8 cellular contexts compared by ENCODE assay signal in genomic region chr1:150268342-150268705, GRCh38. TPM values are rescaled to one million over a fixed set of nuclear protein-coding genes. Genes with fewer than 3 reads are reported as not detected.
DNase-seq lines count a peak whose midpoint lies in the region; ATAC-seq and TF ChIP-seq lines count a peak whose summit lies in the region.

No MANE protein-coding gene starts in this region.

- H4K5ac ChIP-seq in H9 (ENCODE audit: insufficient read length, low read depth, low read length): no peak overlapping the region

- POLR2A ChIA-PET in CD4-positive, alpha-beta memory T cell (lab: Charles Lee; ENCODE audit: partially characterized antibody): interaction anchor here (0.9 to 2.6 kb wide), 9 partner anchors 8 to 382 kb away, joined by 3 to 37 read pairs (median 7); partner anchors contain the start of genes ANP32E, CIART and RPRD2

- H3K79me2 ChIP-seq in H9 (ENCODE audit: insufficient read depth, low read length): peaks cover 6% of the 10 kb centered on the region; the same call in 1 of the 2 replicates

- intact Hi-C loops in CD4-positive, alpha-beta memory T cell (cut with micrococcal nuclease): loop anchor here (1.0 to 2.0 kb wide), 3 partner anchors 14 to 32 kb away; partner anchors contain the start of genes ANP32E, CIART and MRPS21
- intact Hi-C loops in right cardiac atrium (cut with DNase I): no loop called here

- H3K4me2 ChIP-seq in H9 (ENCODE audit: insufficient read depth, insufficient read length, low read length): peak overlapping the region; percentile 74

- TF ChIP-seq CTCF in H9 (conservative IDR thresholded peaks at IDR 0.05): no peak

- peaks cover 5% of the 10 kb centered on the region for H3K79me1 ChIP-seq in H9 (ENCODE audit: insufficient read depth, low read depth, low read length, poor library complexity, severe bottlenecking)

- H3K4me1 Mint-ChIP-seq in CD4-positive, alpha-beta memory T cell: peaks cover 18 to 35% (median 27%) of the 10 kb centered on the region in 4 donors
- H3K4me1 Mint-ChIP-seq in H9: peaks cover 39 to 44% of the 10 kb centered on the region in 2 experiments

- peak overlapping the region; percentile 87 for H3K9ac ChIP-seq in H9 (ENCODE audit: extremely low read depth, insufficient read length, low read length)
- H3K9ac ChIP-seq in adipocyte (ENCODE audit: low read length): peak overlapping the region; percentile 97

- peak overlapping the region; percentile 25; the same call in 1 of the 2 replicates for H3K14ac ChIP-seq in H9 (ENCODE audit: insufficient read depth, low read length)

- H4K8ac ChIP-seq in H9 (replicated peaks; ENCODE audit: insufficient read length, low read depth, low read length): no peak overlapping the region

- H3K36me3 ChIP-seq in CD4-positive, alpha-beta memory T cell (ENCODE audit: insufficient read depth, low read length): peaks cover 30% of the 10 kb centered on the region
- H3K36me3 ChIP-seq in adipocyte (ENCODE audit: control insufficient read depth, insufficient read depth, low read length, severe bottlenecking): peaks cover 27% of the 10 kb centered on the region

- ATAC-seq in right cardiac atrium: peak; percentile 23 to 50
- no peak for ATAC-seq in GM19463 (IDR thresholded peaks at IDR 0.05; ENCODE audit: unreplicated experiment)

- H3K23me2 ChIP-seq in H9 (ENCODE audit: insufficient read length, low read depth, low read length, poor library complexity, severe bottlenecking): peaks cover 20% of the 10 kb centered on the region

- no peak overlapping the region for H3K23ac ChIP-seq in H9 (ENCODE audit: insufficient read length, low read depth, low read length)

- no peak overlapping the region for H2BK20ac ChIP-seq in H9 (ENCODE audit: low read depth, low read length, poor library complexity, severe bottlenecking)

- WGBS in H9 (ENCODE audit: extremely low coverage, insufficient read length, low lambda C conversion rate): no CpG with 5 or more reads among the region's 21 CpGs
- under 1% methylated on average over 21 of the region's 21 CpGs for WGBS in right cardiac atrium

- peaks cover 24% of the 10 kb centered on the region for H3K4me1 ChIP-seq in CD4-positive, alpha-beta memory T cell (ENCODE audit: insufficient read depth, low read length)
- H3K4me1 ChIP-seq in H9 (ENCODE audit: insufficient read depth, low read length) (peaks cover 2% of the 10 kb centered on the region; the same call in 1 of the 2 replicates), adipocyte (ENCODE audit: control insufficient read depth, insufficient read depth, low read length) (peaks cover 30% of the 10 kb centered on the region), right cardiac atrium (ENCODE audit: control insufficient read depth, insufficient read depth, low read length) (no peaks in the 10 kb centered on the region)

- H3K36me3 Mint-ChIP-seq in CD4-positive, alpha-beta memory T cell: peaks cover 28 to 59% of the 10 kb centered on the region in 2 donors
- peaks cover 22 to 44% (median 42%) of the 10 kb centered on the region in 3 experiments for H3K36me3 Mint-ChIP-seq in H9 (ENCODE audit: insufficient read depth in 1 of 3, low read depth in 3 of 3)

- no peak overlapping the region for H3K18ac ChIP-seq in H9 (ENCODE audit: insufficient read length, low read depth, low read length)

- H3K9me3 Mint-ChIP-seq in CD4-positive, alpha-beta memory T cell: peaks cover 0 to 2% (median 0%) of the 10 kb centered on the region in 8 donors
- no peaks in the 10 kb centered on the region; a peak in 2 of 5 replicates for H3K9me3 Mint-ChIP-seq in H9

- H3K27me3 ChIP-seq in CD4-positive, alpha-beta memory T cell (ENCODE audit: insufficient read depth, low read length): no peaks in the 10 kb centered on the region
- H3K27me3 ChIP-seq in H9 (ENCODE audit: insufficient read depth, low read length) (no peaks in the 10 kb centered on the region), adipocyte (replicated peaks; ENCODE audit: control insufficient read depth, insufficient read depth, low read length) (no peaks in the 10 kb centered on the region), right cardiac atrium (ENCODE audit: control insufficient read depth, insufficient read depth) (no peaks in the 10 kb centered on the region)

- no peak overlapping the region for H2BK5ac ChIP-seq in H9 (ENCODE audit: insufficient read length, low read length)

- peak overlapping the region; percentile 83 to 85 for H3K4me3 ChIP-seq in CD4-positive, alpha-beta memory T cell (ENCODE audit: low read length in 2 of 2)
- peak overlapping the region; percentile 99 for H3K4me3 ChIP-seq in adipocyte (ENCODE audit: low read length)
- peak overlapping the region; percentile 75 for H3K4me3 ChIP-seq in right cardiac atrium (ENCODE audit: low read length)
- peak overlapping the region; percentile 98 for H3K4me3 ChIP-seq in skeletal muscle cell (ENCODE audit: low read depth, low read length)

- no peak overlapping the region for H2BK12ac ChIP-seq in H9 (ENCODE audit: insufficient read length, low read depth, low read length)

- peak overlapping the region; percentile 92 to 99 (median 97) for H3K4me3 Mint-ChIP-seq in CD4-positive, alpha-beta memory T cell
- H3K4me3 Mint-ChIP-seq in H9: peak overlapping the region; percentile 100

- H2BK15ac ChIP-seq in H9 (ENCODE audit: low read depth, low read length): no peak overlapping the region

- no peak overlapping the region for H3K4ac ChIP-seq in H9 (ENCODE audit: low read depth, low read length)

- no peak overlapping the region for H3T11ph ChIP-seq in H9 (ENCODE audit: low read length)

- no peaks in the 10 kb centered on the region for H3K9me3 ChIP-seq in CD4-positive, alpha-beta memory T cell (ENCODE audit: control insufficient read depth in 1 of 2, low read length in 2 of 2)
- no peaks in the 10 kb centered on the region for H3K9me3 ChIP-seq in H9 (ENCODE audit: control insufficient read depth, low read depth, low read length)
- H3K9me3 ChIP-seq in adipocyte (ENCODE audit: control insufficient read depth, low read length): no peaks in the 10 kb centered on the region
- H3K9me3 ChIP-seq in right cardiac atrium (ENCODE audit: control insufficient read depth, low read length): no peaks in the 10 kb centered on the region

- peak; percentile 53 to 70 (median 59) for DNase-seq in CD4-positive, alpha-beta memory T cell
- DNase-seq in H9 (no peak), RPMI7951 (ENCODE audit: low read depth) (peak; percentile 16), adipocyte (ENCODE audit: low read depth) (peak; percentile 58), right cardiac atrium (peak in 1 of 3 donors; percentile 66), skeletal muscle cell (ENCODE audit: low read depth) (no peak), NCI-H2196 (lab: John Stamatoyannopoulos, UW; ENCODE audit: unreplicated experiment) (no peak)

- no peak overlapping the region for H3K56ac ChIP-seq in H9 (ENCODE audit: insufficient read length, low read depth, low read length)

- CTCF ChIA-PET in CD4-positive, alpha-beta memory T cell (lab: Charles Lee; ENCODE audit: partially characterized antibody): interaction anchor here (1.0 to 1.5 kb wide), 3 partner anchors 12 to 653 kb away, joined by 3 to 4 read pairs (median 3); no protein-coding TSS in a partner anchor

- peak overlapping the region; percentile 96 to 99 (median 99) for H3K27ac Mint-ChIP-seq in CD4-positive, alpha-beta memory T cell
- peak overlapping the region; percentile 95 to 99 (median 98) for H3K27ac Mint-ChIP-seq in H9

- H2AFZ ChIP-seq in H9 (ENCODE audit: low read length): no peak overlapping the region

- no peaks in the 10 kb centered on the region for H3K27me3 Mint-ChIP-seq in CD4-positive, alpha-beta memory T cell
- no peaks in the 10 kb centered on the region for H3K27me3 Mint-ChIP-seq in H9 (ENCODE audit: low read depth)

- H2AK5ac ChIP-seq in H9 (ENCODE audit: insufficient read length, low read length): no peak overlapping the region

- peak overlapping the region; percentile 96 for H3K27ac ChIP-seq in CD4-positive, alpha-beta memory T cell (ENCODE audit: low read depth, low read length)
- H3K27ac ChIP-seq in H9 (ENCODE audit: insufficient read length, low read depth, low read length) (no peak overlapping the region), right cardiac atrium (ENCODE audit: low read length) (peak overlapping the region; percentile 70)

- H4K20me1 ChIP-seq in H9 (ENCODE audit: control insufficient read depth, insufficient read depth, insufficient read length): no peaks in the 10 kb centered on the region

- no peak overlapping the region for H2BK120ac ChIP-seq in H9 (ENCODE audit: low read depth, low read length, poor library complexity, severe bottlenecking)

- no peak overlapping the region for H4K91ac ChIP-seq in H9 (ENCODE audit: insufficient read length, low read depth, low read length)

RNA-seq across cellular contexts. Expression of gene APH1A, which starts 0.5 kb away (rescaled TPM):
- total RNA-seq in CD4-positive, alpha-beta memory T cell: 100 to 1,000 TPM; 118 to 120 TPM
- 10 to 100 TPM; 45.1 to 72.0 TPM for polyA plus RNA-seq in CD4-positive, alpha-beta memory T cell
- total RNA-seq in H9 (2021): 113 and 115 TPM in 2 replicates
- total RNA-seq in RPMI7951 (2014; rRNA removed; shearing (Covaris generic)): 92.8 and 107 TPM in 2 replicates
- 10 to 100 TPM; 71.3 to 84.2 (median 73.4) TPM for total RNA-seq in right cardiac atrium
- polyA plus RNA-seq in right cardiac atrium: 80.0 TPM

RNA-seq across cellular contexts. Expression of gene C1orf54, which starts 4.3 kb away (rescaled TPM):
- total RNA-seq in CD4-positive, alpha-beta memory T cell: 1 to 10 TPM; 2.5 to 3.4 TPM
- polyA plus RNA-seq in CD4-positive, alpha-beta memory T cell: 1 to 10 TPM; 5.3 to 7.4 TPM
- total RNA-seq in H9 (2021) (20.8 and 21.3 TPM in 2 replicates), right cardiac atrium (10 to 100 TPM; 10.4 to 12.0 (median 10.6) TPM)
- 1.9 and 4.8 TPM in 2 replicates for total RNA-seq in RPMI7951 (2014; rRNA removed; shearing (Covaris generic))
- 15.6 TPM for polyA plus RNA-seq in right cardiac atrium

RNA-seq across cellular contexts. Expression of gene CA14, which starts 10.8 kb away (rescaled TPM):
- total RNA-seq in CD4-positive, alpha-beta memory T cell: not detected
- polyA plus RNA-seq in CD4-positive, alpha-beta memory T cell: under 1 TPM in 1 of 2 donors, not detected in 1; 0.40 TPM
- total RNA-seq in H9 (2021): 42.0 and 43.2 TPM in 2 replicates
- total RNA-seq in RPMI7951 (2014; rRNA removed; shearing (Covaris generic)): not detected in 2 replicates
- total RNA-seq in right cardiac atrium: 10 to 100 TPM in 3 of 4 donors, 1 to 10 TPM in 1; 6.9 to 22.6 (median 16.3) TPM
- polyA plus RNA-seq in right cardiac atrium: 28.3 TPM

RNA-seq across cellular contexts. Expression of gene CIART, which starts 14.0 kb away (rescaled TPM):
- total RNA-seq in CD4-positive, alpha-beta memory T cell: under 1 TPM; 0.67 to 0.94 TPM
- 1 to 10 TPM in 1 of 2 donors, under 1 TPM in 1; 0.36 to 2.6 TPM for polyA plus RNA-seq in CD4-positive, alpha-beta memory T cell
- total RNA-seq in H9 (2021) (15.6 TPM in 2 replicates), right cardiac atrium (10 to 100 TPM in 3 of 4 donors, 1 to 10 TPM in 1; 5.5 to 20.4 (median 11.4) TPM)
- total RNA-seq in RPMI7951 (2014; rRNA removed; shearing (Covaris generic)): 11.8 and 12.0 TPM in 2 replicates
- 14.1 TPM for polyA plus RNA-seq in right cardiac atrium

RNA-seq across cellular contexts. Expression of gene MRPS21, which starts 25.3 kb away (rescaled TPM):
- 10 to 100 TPM; 62.9 to 68.7 TPM for total RNA-seq in CD4-positive, alpha-beta memory T cell
- 10 to 100 TPM; 68.2 to 89.4 TPM for polyA plus RNA-seq in CD4-positive, alpha-beta memory T cell
- total RNA-seq in H9 (2021) (113 and 114 TPM in 2 replicates), right cardiac atrium (10 to 100 TPM; 64.5 to 81.4 (median 72.6) TPM)
- 55.9 and 62.8 TPM in 2 replicates for total RNA-seq in RPMI7951 (2014; rRNA removed; shearing (Covaris generic))
- polyA plus RNA-seq in right cardiac atrium: 110 TPM

Comparison
In these comparisons a context has a peak if more than half of its experiments do, and no peak if none do; other contexts are left out.
1. DNase-seq: peak in CD4-positive, alpha-beta memory T cell (5 of 5), RPMI7951 (single experiment) and adipocyte (single experiment); none in H9 (single experiment), skeletal muscle cell (single experiment) and NCI-H2196 (single experiment).
2. Peak in every context shown above with its lines, with median percentiles within 50 percentile points of each other: H3K4me3 ChIP-seq.